ENCODE assay signal across 8 cellular contexts in genomic region chr15:58749532-58750337, GRCh38. TPM values are rescaled to one million over a fixed set of nuclear protein-coding genes. Genes with fewer than 3 reads are reported as not detected.
DNase-seq lines count a peak whose midpoint lies in the region; ATAC-seq and TF ChIP-seq lines count a peak whose summit lies in the region.

A gene with protein sequence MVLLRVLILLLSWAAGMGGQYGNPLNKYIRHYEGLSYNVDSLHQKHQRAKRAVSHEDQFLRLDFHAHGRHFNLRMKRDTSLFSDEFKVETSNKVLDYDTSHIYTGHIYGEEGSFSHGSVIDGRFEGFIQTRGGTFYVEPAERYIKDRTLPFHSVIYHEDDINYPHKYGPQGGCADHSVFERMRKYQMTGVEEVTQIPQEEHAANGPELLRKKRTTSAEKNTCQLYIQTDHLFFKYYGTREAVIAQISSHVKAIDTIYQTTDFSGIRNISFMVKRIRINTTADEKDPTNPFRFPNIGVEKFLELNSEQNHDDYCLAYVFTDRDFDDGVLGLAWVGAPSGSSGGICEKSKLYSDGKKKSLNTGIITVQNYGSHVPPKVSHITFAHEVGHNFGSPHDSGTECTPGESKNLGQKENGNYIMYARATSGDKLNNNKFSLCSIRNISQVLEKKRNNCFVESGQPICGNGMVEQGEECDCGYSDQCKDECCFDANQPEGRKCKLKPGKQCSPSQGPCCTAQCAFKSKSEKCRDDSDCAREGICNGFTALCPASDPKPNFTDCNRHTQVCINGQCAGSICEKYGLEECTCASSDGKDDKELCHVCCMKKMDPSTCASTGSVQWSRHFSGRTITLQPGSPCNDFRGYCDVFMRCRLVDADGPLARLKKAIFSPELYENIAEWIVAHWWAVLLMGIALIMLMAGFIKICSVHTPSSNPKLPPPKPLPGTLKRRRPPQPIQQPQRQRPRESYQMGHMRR (minus strand): TSS chr15:58749707. CDS start chr15:58749534, 173 bp downstream.

- H2AFZ ChIP-seq in KMS-11 (ENCODE audit: low read depth), result peak within 1 kb of the TSS; percentile 83

- TF ChIP-seq CTCF in KMS-11 (conservative IDR thresholded peaks at IDR 0.05; ENCODE audit: low read depth, low read length) (no peak), Peyer's patch (IDR thresholded peaks at IDR 0.05) (no peak), esophagus muscularis mucosa (IDR thresholded peaks at IDR 0.05) (no peak)

- peak; percentile 75 to 93 for TF ChIP-seq POLR2A in Peyer's patch (IDR thresholded peaks at IDR 0.05)
- peak; percentile 75 for TF ChIP-seq POLR2A in esophagus muscularis mucosa (IDR thresholded peaks at IDR 0.05; ENCODE audit: low read depth)

- no peak for TF ChIP-seq EP300 in esophagus muscularis mucosa (IDR thresholded peaks at IDR 0.05)

- H3K36me3 ChIP-seq in KMS-11 (ENCODE audit: insufficient read depth) (no peaks in the 10 kb centered on the region), Peyer's patch (no peaks in the 10 kb centered on the region), esophagus muscularis mucosa (no peaks in the 10 kb centered on the region)

- 1% methylated on average over 39 of the region's 62 CpGs for WGBS in esophagus muscularis mucosa

- DNase-seq in DMS53 (lab: John Stamatoyannopoulos, UW) (peak; percentile 99), Peyer's patch (peak; percentile 97 to 99 (median 99)), esophagus muscularis mucosa (ENCODE audit: extremely low spot score) (peak; percentile 99), myocyte (ENCODE audit: low read depth) (peak; percentile 99)
- DNase-seq in activated T-cell treated with anti-CD3 and anti-CD28 coated beads, Interleukin-2, amount 50 U/mL, for 48 hours, result peak; percentile 98 to 99
- DNase-seq in stimulated activated CD8-positive, alpha-beta memory T cell treated with anti-CD3 and anti-CD28 coated beads, Interleukin-7, amount 100 ng/mL, for 48 hours (ENCODE audit: extremely low read depth in 1 of 2, low read depth in 1 of 2), result peak; percentile 96 to 100

- no peaks in the 10 kb centered on the region for H4K20me1 ChIP-seq in KMS-11 (ENCODE audit: insufficient read depth)

- H3K4me2 ChIP-seq in KMS-11, result peak within 1 kb of the TSS; percentile 74

- H3K27ac ChIP-seq in KMS-11, result peak within 1 kb of the TSS; percentile 69
- H3K27ac ChIP-seq in Peyer's patch, result peak within 1 kb of the TSS; percentile 91 to 97 (median 96)
- H3K27ac ChIP-seq in esophagus muscularis mucosa (replicated peaks in 1 of 4), result peak within 1 kb of the TSS; percentile 98 to 99 (median 98)

- peaks cover 31% of the 10 kb centered on the region for H3K4me1 ChIP-seq in KMS-11 (ENCODE audit: low read depth, poor library complexity, severe bottlenecking)
- H3K4me1 ChIP-seq in Peyer's patch, result peaks cover 0 to 15% (median 7%) of the 10 kb centered on the region in 4 donors
- H3K4me1 ChIP-seq in esophagus muscularis mucosa, result peaks cover 25 to 39% (median 35%) of the 10 kb centered on the region in 4 donors

- peaks cover 43% of the 10 kb centered on the region for H3K79me2 ChIP-seq in KMS-11 (ENCODE audit: insufficient read depth, low read depth)

- peak within 1 kb of the TSS; percentile 62 for H3K9ac ChIP-seq in KMS-11

- intact Hi-C loops in esophagus muscularis mucosa (cut with DNase I), result loop anchor here (1.0 kb wide), 1 partner anchor 22 kb away; the partner anchor contains the start of gene MINDY2

- H3K4me3 ChIP-seq in KMS-11 (IDR thresholded peaks at IDR 0.05; ENCODE audit: insufficient read depth, low read depth, low read length) (no peak within 1 kb of the TSS), Peyer's patch (peak within 1 kb of the TSS; percentile 91 to 97 (median 95)), esophagus muscularis mucosa (peak within 1 kb of the TSS; percentile 88 to 96 (median 92))

- H3K27me3 ChIP-seq in KMS-11 (ENCODE audit: insufficient read depth, low read depth), result no peaks in the 10 kb centered on the region
- H3K27me3 ChIP-seq in Peyer's patch, result no peaks in the 10 kb centered on the region
- no peaks in the 10 kb centered on the region for H3K27me3 ChIP-seq in esophagus muscularis mucosa

- peak; percentile 82 for ATAC-seq in GM21723 (IDR thresholded peaks at IDR 0.05; ENCODE audit: unreplicated experiment)

- H3K9me3 ChIP-seq in Peyer's patch (no peaks in the 10 kb centered on the region), esophagus muscularis mucosa (no peaks in the 10 kb centered on the region)

RNA-seq across cellular contexts. Expression of the gene that starts here (rescaled TPM):
- 10 to 100 TPM; 42.9 to 83.3 (median 62.7) TPM for total RNA-seq in Peyer's patch
- total RNA-seq in esophagus muscularis mucosa, result 10 to 100 TPM; 43.8 to 58.8 (median 48.5) TPM
- total RNA-seq in myocyte, result 224 and 246 TPM in 2 replicates
- polyA plus RNA-seq in myocyte (2012), result 160 TPM
